In genomic region chrX:39808471-39808917, GRCh38 we compare ENCODE assay signal across 11 cellular contexts.
A peak's percentile ranks its signal among the peaks of the same experiment; 100 is the strongest.
DNase-seq lines count a peak whose midpoint lies in the region; ATAC-seq and TF ChIP-seq lines count a peak whose summit lies in the region.
"Had no signal": no experiment of that assay in that cellular context is flagged by ENCODE, and none has a peak within 500 bp of the region (broad histone marks: within the 10 kb centered on the region; RNA-seq: fewer than 3 reads in every experiment).

No MANE protein-coding gene starts in this region.

- H3F3A ChIP-seq in neural progenitor cell (ENCODE audit: low read depth) = peaks cover 34% of the 10 kb centered on the region

- CTCF ChIA-PET in CD4-positive, alpha-beta T cell (lab: Charles Lee) = no interaction called here

- H3K9me3 Mint-ChIP-seq in neural progenitor cell = peaks cover 15% of the 10 kb centered on the region
- H3K9me3 Mint-ChIP-seq in CD4-positive, alpha-beta T cell = no peaks in the 10 kb centered on the region
- H3K9me3 Mint-ChIP-seq: stimulated activated naive CD8-positive, alpha-beta T cell treated with anti-CD3 and anti-CD28 coated beads, Interleukin-15, Interleukin-2, amounts not matched to agents 100 ng/mL and 50 ng/mL, for 24 hours had no signal

- H3K9me3 ChIP-seq in neural progenitor cell (ENCODE audit: low read depth) = no peaks in the 10 kb centered on the region
- H3K9me3 ChIP-seq in CD4-positive, alpha-beta T cell (ENCODE audit: control insufficient read depth, low read length) = no peaks in the 10 kb centered on the region

- peak; percentile 62 for DNase-seq in Daoy (ENCODE audit: low read depth)
- peak; percentile 8 for DNase-seq in T1000 (lab: John Stamatoyannopoulos, UW)
- DNase-seq in fibroblast of the aortic adventitia (ENCODE audit: low read depth) = peak; percentile 77
- no peak for DNase-seq in neural progenitor cell (ENCODE audit: low spot score)
- DNase-seq in NCI-H2081 (lab: John Stamatoyannopoulos, UW) = no peak
- DNase-seq in CD4-positive, alpha-beta T cell = no peak
- no peak for DNase-seq in activated CD4-positive, alpha-beta T cell treated with anti-CD3 and anti-CD28 coated beads, Interleukin-2, amount 50 U/mL, for 1 hour
- DNase-seq: activated CD4-positive, alpha-beta T cell treated with anti-CD3 and anti-CD28 coated beads for 48 hours; small intestine had no signal

- intact Hi-C loops in CD4-positive, alpha-beta T cell (cut with DNase I, micrococcal nuclease) = no loop called here

- H4K20me1 ChIP-seq in neural progenitor cell (ENCODE audit: low read depth) = no peaks in the 10 kb centered on the region

- H3K4me3 Mint-ChIP-seq in neural progenitor cell = no peak overlapping the region
- no peak overlapping the region for H3K4me3 Mint-ChIP-seq in CD4-positive, alpha-beta T cell
- H3K4me3 Mint-ChIP-seq: stimulated activated naive CD8-positive, alpha-beta T cell treated with anti-CD3 and anti-CD28 coated beads, Interleukin-15, Interleukin-2, amounts not matched to agents 100 ng/mL and 50 ng/mL, for 24 hours had no signal

- peaks cover 11% of the 10 kb centered on the region for H3K27me3 Mint-ChIP-seq in neural progenitor cell (ENCODE audit: insufficient read depth, low read depth)
- H3K27me3 Mint-ChIP-seq in CD4-positive, alpha-beta T cell = no peaks in the 10 kb centered on the region

- H3K36me3 Mint-ChIP-seq in neural progenitor cell = peaks cover 2% of the 10 kb centered on the region
- H3K36me3 Mint-ChIP-seq in CD4-positive, alpha-beta T cell (ENCODE audit: low read depth) = no peaks in the 10 kb centered on the region

- POLR2A ChIA-PET in CD4-positive, alpha-beta T cell (lab: Charles Lee) = no interaction called here

- no peak overlapping the region for H3K4me2 ChIP-seq in neural progenitor cell

- TF ChIP-seq CTCF in fibroblast of the aortic adventitia (IDR thresholded peaks at IDR 0.05; ENCODE audit: insufficient read depth, low read length) (no peak), neural progenitor cell (IDR thresholded peaks at IDR 0.05) (no peak)
- no peak for TF ChIP-seq CTCF in CD4-positive, alpha-beta T cell (IDR thresholded peaks at IDR 0.05)

- H3K9ac ChIP-seq in neural progenitor cell = no peak overlapping the region

- no peaks in the 10 kb centered on the region for H3K36me3 ChIP-seq in neural progenitor cell

- peaks cover 51% of the 10 kb centered on the region for H3K4me1 Mint-ChIP-seq in neural progenitor cell
- H3K4me1 Mint-ChIP-seq in CD4-positive, alpha-beta T cell (ENCODE audit: low read depth) = no peaks in the 10 kb centered on the region

- H3K4me1 ChIP-seq in neural progenitor cell = peaks cover 49% of the 10 kb centered on the region

- H3K27ac ChIP-seq in neural progenitor cell = no peak overlapping the region
- no peak overlapping the region for H3K27ac ChIP-seq in CD4-positive, alpha-beta T cell (ENCODE audit: low read depth, low read length)

- H3K27ac Mint-ChIP-seq in neural progenitor cell = peak overlapping the region; percentile 98
- no peak overlapping the region for H3K27ac Mint-ChIP-seq in CD4-positive, alpha-beta T cell
- H3K27ac Mint-ChIP-seq: stimulated activated naive CD8-positive, alpha-beta T cell treated with anti-CD3 and anti-CD28 coated beads, Interleukin-15, Interleukin-2, amounts not matched to agents 100 ng/mL and 50 ng/mL, for 24 hours had no signal

- no peaks in the 10 kb centered on the region for H3K79me2 ChIP-seq in neural progenitor cell (ENCODE audit: low read depth)

- H3K4me3 ChIP-seq in fibroblast of the aortic adventitia (ENCODE audit: low read depth, low read length) (no peak overlapping the region), neural progenitor cell (no peak overlapping the region)

- ATAC-seq in CD4-positive, alpha-beta T cell (ENCODE audit: poor library complexity) = no peak
- ATAC-seq in HG02840 (IDR thresholded peaks at IDR 0.05; ENCODE audit: low FRiP score, unreplicated experiment) = no peak

- H3K27me3 ChIP-seq in neural progenitor cell = no peaks in the 10 kb centered on the region
- H3K27me3 ChIP-seq in CD4-positive, alpha-beta T cell (ENCODE audit: control insufficient read depth, insufficient read depth, low read length) = no peaks in the 10 kb centered on the region

- no peak overlapping the region for H2AFZ ChIP-seq in neural progenitor cell (replicated peaks)

Comparison
In these comparisons a context has a peak if more than half of its experiments do, and no peak if none do; other contexts are left out.
1. DNase-seq: peak in Daoy (single experiment), T1000 (single experiment) and fibroblast of the aortic adventitia (single experiment); none in neural progenitor cell (single experiment), NCI-H2081 (0 of 2), CD4-positive, alpha-beta T cell (0 of 10) and activated CD4-positive, alpha-beta T cell treated with anti-CD3 and anti-CD28 coated beads, Interleukin-2, amount 50 U/mL, for 1 hour (single experiment).